1 cellular context compared by ENCODE assay signal in the genomic region with DNA sequence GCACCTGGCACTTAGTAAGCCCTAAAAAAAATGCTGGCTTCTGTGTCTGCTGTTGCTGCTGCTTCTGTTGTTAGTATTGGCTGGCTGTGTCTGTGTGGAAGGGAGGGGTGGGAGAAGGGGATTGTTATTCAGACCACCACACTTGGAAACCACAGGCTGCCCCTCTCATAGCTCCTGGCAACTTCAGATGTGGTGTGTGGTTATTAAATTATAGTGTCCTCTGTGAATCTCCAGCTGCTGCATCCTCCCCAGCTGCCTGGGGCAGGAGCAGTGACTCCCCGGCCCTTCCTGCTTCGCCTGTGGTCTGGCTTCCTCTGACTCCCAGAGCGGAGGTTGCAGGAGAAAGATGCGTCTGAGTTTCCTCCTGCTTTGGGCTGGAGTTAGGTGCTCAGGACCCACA.
TF ChIP-seq lines count a peak whose summit lies in the region.

No MANE protein-coding gene starts in this region.

TF ChIP-seq in HepG2, 621 proteins besides CTCF, POLR2A, EP300 and RAD21 (continued from another document):
- TF ChIP-seq, protein P1, sequence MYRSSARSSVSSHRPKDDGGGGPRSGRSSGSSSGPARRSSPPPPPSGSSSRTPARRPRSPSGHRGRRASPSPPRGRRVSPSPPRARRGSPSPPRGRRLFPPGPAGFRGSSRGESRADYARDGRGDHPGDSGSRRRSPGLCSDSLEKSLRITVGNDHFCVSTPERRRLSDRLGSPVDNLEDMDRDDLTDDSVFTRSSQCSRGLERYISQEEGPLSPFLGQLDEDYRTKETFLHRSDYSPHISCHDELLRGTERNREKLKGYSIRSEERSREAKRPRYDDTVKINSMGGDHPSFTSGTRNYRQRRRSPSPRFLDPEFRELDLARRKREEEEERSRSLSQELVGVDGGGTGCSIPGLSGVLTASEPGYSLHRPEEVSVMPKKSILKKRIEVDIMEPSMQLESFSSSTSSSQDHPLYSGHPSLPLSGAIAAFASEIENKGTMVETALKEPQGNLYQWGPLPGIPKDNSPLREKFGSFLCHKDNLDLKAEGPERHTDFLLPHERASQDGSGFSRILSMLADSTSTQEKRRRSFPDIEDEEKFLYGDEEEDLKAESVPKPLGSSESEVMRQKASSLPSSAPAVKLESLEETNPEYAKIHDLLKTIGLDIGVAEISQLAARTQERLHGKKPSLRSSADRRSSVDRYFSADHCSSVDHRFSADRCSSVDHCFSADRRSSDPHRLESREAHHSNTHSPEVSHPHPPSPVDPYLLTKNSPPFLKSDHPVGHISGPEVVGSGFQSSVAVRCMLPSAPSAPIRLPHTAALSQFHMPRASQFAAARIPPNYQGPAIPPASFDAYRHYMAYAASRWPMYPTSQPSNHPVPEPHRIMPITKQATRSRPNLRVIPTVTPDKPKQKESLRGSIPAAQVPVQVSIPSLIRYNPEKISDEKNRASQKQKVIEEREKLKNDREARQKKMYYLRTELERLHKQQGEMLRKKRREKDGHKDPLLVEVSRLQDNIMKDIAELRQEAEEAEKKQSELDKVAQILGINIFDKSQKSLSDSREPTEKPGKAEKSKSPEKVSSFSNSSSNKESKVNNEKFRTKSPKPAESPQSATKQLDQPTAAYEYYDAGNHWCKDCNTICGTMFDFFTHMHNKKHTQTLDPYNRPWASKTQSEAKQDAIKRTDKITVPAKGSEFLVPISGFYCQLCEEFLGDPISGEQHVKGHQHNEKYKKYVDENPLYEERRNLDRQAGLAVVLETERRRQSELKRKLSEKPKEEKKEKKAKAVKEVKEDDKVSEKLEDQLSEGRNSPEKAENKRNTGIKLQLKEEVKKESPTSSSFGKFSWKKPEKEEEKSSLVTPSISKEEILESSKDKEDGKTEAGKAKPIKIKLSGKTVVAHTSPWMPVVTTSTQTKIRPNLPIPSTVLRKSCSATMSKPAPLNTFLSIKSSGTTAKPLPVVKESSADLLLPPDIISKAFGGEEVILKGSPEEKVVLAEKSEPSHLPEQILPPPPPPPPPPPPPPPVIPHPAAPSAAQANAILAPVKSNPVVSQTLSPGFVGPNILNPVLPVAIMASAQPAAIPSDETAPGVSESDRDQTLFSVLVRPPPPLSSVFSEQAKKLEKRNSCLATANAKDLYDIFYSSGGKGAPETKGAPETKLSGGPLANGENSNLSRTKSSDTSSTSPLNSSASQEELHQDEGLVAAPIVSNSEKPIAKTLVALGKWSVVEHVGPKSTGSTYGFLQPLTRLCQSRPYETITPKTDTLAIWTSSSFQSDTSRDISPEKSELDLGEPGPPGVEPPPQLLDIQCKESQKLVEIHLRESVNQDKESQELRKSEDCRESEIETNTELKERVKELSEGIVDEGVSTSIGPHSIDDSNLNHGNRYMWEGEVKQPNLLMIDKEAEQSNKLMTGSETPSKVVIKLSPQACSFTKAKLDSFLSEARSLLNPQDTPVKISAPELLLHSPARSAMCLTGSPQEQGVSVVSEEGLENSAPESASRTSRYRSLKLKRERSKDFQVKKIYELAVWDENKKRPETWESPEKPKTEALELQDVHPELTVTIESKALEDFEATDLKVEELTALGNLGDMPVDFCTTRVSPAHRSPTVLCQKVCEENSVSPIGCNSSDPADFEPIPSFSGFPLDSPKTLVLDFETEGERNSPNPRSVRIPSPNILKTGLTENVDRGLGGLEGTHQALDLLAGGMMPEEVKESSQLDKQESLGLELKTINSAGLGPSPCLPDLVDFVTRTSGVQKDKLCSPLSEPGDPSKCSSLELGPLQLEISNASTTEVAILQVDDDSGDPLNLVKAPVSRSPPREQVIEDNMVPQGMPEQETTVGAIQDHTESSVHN (CRISPR knock-in tag; IDR thresholded peaks at IDR 0.05): no peak
- TF ChIP-seq ZNF17 (CRISPR knock-in tag; IDR thresholded peaks at IDR 0.05) (no peak), GZF1 (CRISPR knock-in tag; IDR thresholded peaks at IDR 0.05) (no peak), NFATC3 (CRISPR knock-in tag; IDR thresholded peaks at IDR 0.05) (no peak), HNF4A (CRISPR knock-in tag; IDR thresholded peaks at IDR 0.05) (no peak)
- TF ChIP-seq, protein P2, sequence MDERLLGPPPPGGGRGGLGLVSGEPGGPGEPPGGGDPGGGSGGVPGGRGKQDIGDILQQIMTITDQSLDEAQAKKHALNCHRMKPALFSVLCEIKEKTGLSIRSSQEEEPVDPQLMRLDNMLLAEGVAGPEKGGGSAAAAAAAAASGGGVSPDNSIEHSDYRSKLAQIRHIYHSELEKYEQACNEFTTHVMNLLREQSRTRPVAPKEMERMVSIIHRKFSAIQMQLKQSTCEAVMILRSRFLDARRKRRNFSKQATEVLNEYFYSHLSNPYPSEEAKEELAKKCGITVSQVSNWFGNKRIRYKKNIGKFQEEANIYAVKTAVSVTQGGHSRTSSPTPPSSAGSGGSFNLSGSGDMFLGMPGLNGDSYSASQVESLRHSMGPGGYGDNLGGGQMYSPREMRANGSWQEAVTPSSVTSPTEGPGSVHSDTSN (CRISPR knock-in tag; IDR thresholded peaks at IDR 0.05): no peak
- TF ChIP-seq, protein P3, sequence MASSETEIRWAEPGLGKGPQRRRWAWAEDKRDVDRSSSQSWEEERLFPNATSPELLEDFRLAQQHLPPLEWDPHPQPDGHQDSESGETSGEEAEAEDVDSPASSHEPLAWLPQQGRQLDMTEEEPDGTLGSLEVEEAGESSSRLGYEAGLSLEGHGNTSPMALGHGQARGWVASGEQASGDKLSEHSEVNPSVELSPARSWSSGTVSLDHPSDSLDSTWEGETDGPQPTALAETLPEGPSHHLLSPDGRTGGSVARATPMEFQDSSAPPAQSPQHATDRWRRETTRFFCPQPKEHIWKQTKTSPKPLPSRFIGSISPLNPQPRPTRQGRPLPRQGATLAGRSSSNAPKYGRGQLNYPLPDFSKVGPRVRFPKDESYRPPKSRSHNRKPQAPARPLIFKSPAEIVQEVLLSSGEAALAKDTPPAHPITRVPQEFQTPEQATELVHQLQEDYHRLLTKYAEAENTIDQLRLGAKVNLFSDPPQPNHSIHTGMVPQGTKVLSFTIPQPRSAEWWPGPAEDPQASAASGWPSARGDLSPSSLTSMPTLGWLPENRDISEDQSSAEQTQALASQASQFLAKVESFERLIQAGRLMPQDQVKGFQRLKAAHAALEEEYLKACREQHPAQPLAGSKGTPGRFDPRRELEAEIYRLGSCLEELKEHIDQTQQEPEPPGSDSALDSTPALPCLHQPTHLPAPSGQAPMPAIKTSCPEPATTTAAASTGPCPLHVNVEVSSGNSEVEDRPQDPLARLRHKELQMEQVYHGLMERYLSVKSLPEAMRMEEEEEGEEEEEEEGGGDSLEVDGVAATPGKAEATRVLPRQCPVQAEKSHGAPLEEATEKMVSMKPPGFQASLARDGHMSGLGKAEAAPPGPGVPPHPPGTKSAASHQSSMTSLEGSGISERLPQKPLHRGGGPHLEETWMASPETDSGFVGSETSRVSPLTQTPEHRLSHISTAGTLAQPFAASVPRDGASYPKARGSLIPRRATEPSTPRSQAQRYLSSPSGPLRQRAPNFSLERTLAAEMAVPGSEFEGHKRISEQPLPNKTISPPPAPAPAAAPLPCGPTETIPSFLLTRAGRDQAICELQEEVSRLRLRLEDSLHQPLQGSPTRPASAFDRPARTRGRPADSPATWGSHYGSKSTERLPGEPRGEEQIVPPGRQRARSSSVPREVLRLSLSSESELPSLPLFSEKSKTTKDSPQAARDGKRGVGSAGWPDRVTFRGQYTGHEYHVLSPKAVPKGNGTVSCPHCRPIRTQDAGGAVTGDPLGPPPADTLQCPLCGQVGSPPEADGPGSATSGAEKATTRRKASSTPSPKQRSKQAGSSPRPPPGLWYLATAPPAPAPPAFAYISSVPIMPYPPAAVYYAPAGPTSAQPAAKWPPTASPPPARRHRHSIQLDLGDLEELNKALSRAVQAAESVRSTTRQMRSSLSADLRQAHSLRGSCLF (CRISPR knock-in tag; IDR thresholded peaks at IDR 0.05; ENCODE audit: borderline replicate concordance): no peak
